In the genomic region with DNA sequence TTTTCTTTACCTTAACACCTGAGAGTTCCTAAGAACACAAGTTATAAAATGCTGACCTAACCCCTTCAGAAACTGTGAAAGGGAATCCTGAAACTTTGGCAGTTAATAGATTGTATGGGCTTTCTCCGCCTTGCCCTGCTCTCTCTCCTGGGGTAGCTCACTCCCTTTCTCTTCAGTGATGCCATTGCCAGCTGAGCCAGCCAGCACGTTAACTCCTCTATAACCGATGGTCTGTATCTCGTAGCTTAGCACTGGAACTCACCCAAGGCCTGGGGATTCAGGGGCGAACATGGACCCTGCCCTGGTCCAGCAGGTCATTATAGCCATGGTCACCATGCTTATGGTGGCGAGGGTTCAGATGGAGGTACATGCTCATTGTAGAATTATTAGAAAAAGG, we compare ENCODE assay signal across 16 cellular contexts. TPM values are rescaled to one million over a fixed set of nuclear protein-coding genes. Genes with fewer than 3 reads are reported as not detected.
DNase-seq lines count a peak whose midpoint lies in the region; ATAC-seq, FAIRE-seq and TF ChIP-seq lines count a peak whose summit lies in the region.
"Had no signal": no experiment of that assay in that cellular context is flagged by ENCODE, and none has a peak within 500 bp of the region (broad histone marks: within the 10 kb centered on the region; RNA-seq: fewer than 3 reads in every experiment).

No MANE protein-coding gene starts in this region.

- no peaks in the 10 kb centered on the region for H3K9me3 ChIP-seq in CD4-positive, alpha-beta T cell (ENCODE audit: control insufficient read depth, low read length)
- H3K9me3 ChIP-seq in HEK293 (ENCODE audit: control insufficient read depth, insufficient read depth, low read depth, low read length) (no peaks in the 10 kb centered on the region), right atrium auricular region (no peaks in the 10 kb centered on the region), psoas muscle (no peaks in the 10 kb centered on the region)

- TF ChIP-seq CTCF in CD4-positive, alpha-beta T cell (IDR thresholded peaks at IDR 0.05), result no peak
- TF ChIP-seq CTCF in HEK293 (tag by site-specific recombination; IDR thresholded peaks at IDR 0.05) (no peak), right atrium auricular region (IDR thresholded peaks at IDR 0.05) (no peak), psoas muscle (IDR thresholded peaks at IDR 0.05) (no peak)

- H3K27me3 Mint-ChIP-seq in CD4-positive, alpha-beta T cell, result no peaks in the 10 kb centered on the region
- H3K27me3 Mint-ChIP-seq: stimulated activated memory B cell treated with anti-CD40 and anti-IgM and Interleukin-4, amounts not matched to agents 10 μg/mL and 1 μg/mL and 100 μg/mL, for 72 hours had no signal

- H3K4me3 Mint-ChIP-seq in CD4-positive, alpha-beta T cell, result no peak overlapping the region
- H3K4me3 Mint-ChIP-seq: activated T-cell treated with anti-CD3 and anti-CD28 coated beads, Interleukin-2, amount 50 U/mL, for 4 hours; stimulated activated memory B cell treated with anti-CD40 and anti-IgM and Interleukin-4, amounts not matched to agents 10 μg/mL and 1 μg/mL and 100 μg/mL, for 72 hours; T-helper 1 cell treated with Interleukin-12 subunit alpha and Interleukin-12 subunit beta and Interleukin-4 antibody, amounts not matched to agents 30 μg/mL and 1 μg/mL, for 36 hours had no signal

- ATAC-seq in CD4-positive, alpha-beta T cell (ENCODE audit: poor library complexity), result no peak
- ATAC-seq in psoas muscle, result no peak
- ATAC-seq: activated T-cell treated with anti-CD3 and anti-CD28 coated beads, Interleukin-2, amount 50 U/mL, for 4 hours; HepG2; stimulated activated memory B cell treated with anti-CD40 and anti-IgM and Interleukin-4, amounts not matched to agents 10 μg/mL and 1 μg/mL and 100 μg/mL, for 72 hours had no signal

- intact Hi-C loops in CD4-positive, alpha-beta T cell (cut with DNase I, micrococcal nuclease), result no loop called here
- intact Hi-C loops in psoas muscle (cut with DNase I), result loop anchor here (5.0 kb wide), 1 partner anchor 41 kb away; a partner anchor contains a TSS

- H3K4me1 ChIP-seq in HEK293 (ENCODE audit: control insufficient read depth, insufficient read depth, low read length) (no peaks in the 10 kb centered on the region), right atrium auricular region (peaks cover 0 to 31% of the 10 kb centered on the region in 2 donors), psoas muscle (peaks cover 37% of the 10 kb centered on the region)

- CTCF ChIA-PET in CD4-positive, alpha-beta T cell (lab: Charles Lee), result no interaction called here
- CTCF ChIA-PET in HEK293 (lab: Yijun Ruan, JAX), result no interaction called here

- POLR2A ChIA-PET in CD4-positive, alpha-beta T cell (lab: Charles Lee), result no interaction called here
- POLR2A ChIA-PET in HEK293 (lab: Yijun Ruan, JAX), result no interaction called here

- WGBS in psoas muscle, 3 donors, result 82 to 91% (median 84%) methylated on average over 6 of the region's 6 CpGs

- H3K27ac ChIP-seq in CD4-positive, alpha-beta T cell (ENCODE audit: low read depth, low read length), result no peak overlapping the region
- no peak overlapping the region for H3K27ac ChIP-seq in HEK293 (ENCODE audit: extremely low read depth, low read depth, low read length)
- peak overlapping the region; percentile 1 to 42 for H3K27ac ChIP-seq in right atrium auricular region
- peak overlapping the region; percentile 81 for H3K27ac ChIP-seq in psoas muscle
- H3K27ac ChIP-seq: C4-2B, RWPE1 had no signal

- H3K9me3 Mint-ChIP-seq in CD4-positive, alpha-beta T cell, result no peaks in the 10 kb centered on the region
- H3K9me3 Mint-ChIP-seq: activated T-cell treated with anti-CD3 and anti-CD28 coated beads, Interleukin-2, amount 50 U/mL, for 4 hours; stimulated activated memory B cell treated with anti-CD40 and anti-IgM and Interleukin-4, amounts not matched to agents 10 μg/mL and 1 μg/mL and 100 μg/mL, for 72 hours; T-helper 1 cell treated with Interleukin-12 subunit alpha and Interleukin-12 subunit beta and Interleukin-4 antibody, amounts not matched to agents 30 μg/mL and 1 μg/mL, for 36 hours had no signal

- H3K27ac Mint-ChIP-seq in CD4-positive, alpha-beta T cell, result peak overlapping the region; percentile 28
- H3K27ac Mint-ChIP-seq: stimulated activated memory B cell treated with anti-CD40 and anti-IgM and Interleukin-4, amounts not matched to agents 10 μg/mL and 1 μg/mL and 100 μg/mL, for 72 hours had no signal

- DNase-seq in CD4-positive, alpha-beta T cell, result no peak
- DNase-seq in right atrium auricular region (ENCODE audit: low spot score), result no peak
- no peak for DNase-seq in psoas muscle
- DNase-seq in RCC 7860 (ENCODE audit: low spot score), result no peak
- no peak for DNase-seq in iPS-NIHi11 (ENCODE audit: low spot score)
- no peak for DNase-seq in HTR-8/SVneo (ENCODE audit: insufficient read length, low spot score)
- DNase-seq: activated CD4-positive, alpha-beta T cell treated with anti-CD3 and anti-CD28 coated beads for 1 hour; activated T-cell treated with anti-CD3 and anti-CD28 coated beads, Interleukin-2, amount 50 U/mL, for 4 hours; hypothalamus; NCI-H2107 had no signal

- peaks cover 91% of the 10 kb centered on the region for H3K36me3 Mint-ChIP-seq in CD4-positive, alpha-beta T cell (ENCODE audit: low read depth)

- H3K36me3 ChIP-seq in HEK293 (ENCODE audit: control insufficient read depth in 2 of 2, insufficient read depth in 1 of 2, low read length in 2 of 2) (peaks cover 10 to 48% of the 10 kb centered on the region in 2 experiments; a peak in 2 of 3 replicates), right atrium auricular region (peaks cover 15% of the 10 kb centered on the region), psoas muscle (ENCODE audit: insufficient read depth in 1 of 2, low read depth in 1 of 2) (peaks cover 0 to 35% of the 10 kb centered on the region in 2 donors)

- FAIRE-seq in RCC 7860 (lab: Jason Lieb, UNC) (no peak), HTR-8/SVneo (lab: Jason Lieb, UNC) (no peak)
- FAIRE-seq: HepG2 had no signal

- H3K4me1 Mint-ChIP-seq in CD4-positive, alpha-beta T cell (ENCODE audit: low read depth), result peaks cover 12% of the 10 kb centered on the region

- no peak overlapping the region for H3K4me3 ChIP-seq in HEK293 (ENCODE audit: low read depth, low read length)
- H3K4me3 ChIP-seq in right atrium auricular region, result no peak overlapping the region
- H3K4me3 ChIP-seq in psoas muscle, result no peak overlapping the region

- no peaks in the 10 kb centered on the region for H3K27me3 ChIP-seq in CD4-positive, alpha-beta T cell (ENCODE audit: control insufficient read depth, insufficient read depth, low read length)
- H3K27me3 ChIP-seq in right atrium auricular region (no peaks in the 10 kb centered on the region), psoas muscle (ENCODE audit: insufficient read depth in 3 of 3, low read length in 2 of 3) (no peaks in the 10 kb centered on the region)

TF ChIP-seq in HEK293, 187 proteins besides CTCF, POLR2A, EP300 and RAD21:
- TF ChIP-seq, protein P1, sequence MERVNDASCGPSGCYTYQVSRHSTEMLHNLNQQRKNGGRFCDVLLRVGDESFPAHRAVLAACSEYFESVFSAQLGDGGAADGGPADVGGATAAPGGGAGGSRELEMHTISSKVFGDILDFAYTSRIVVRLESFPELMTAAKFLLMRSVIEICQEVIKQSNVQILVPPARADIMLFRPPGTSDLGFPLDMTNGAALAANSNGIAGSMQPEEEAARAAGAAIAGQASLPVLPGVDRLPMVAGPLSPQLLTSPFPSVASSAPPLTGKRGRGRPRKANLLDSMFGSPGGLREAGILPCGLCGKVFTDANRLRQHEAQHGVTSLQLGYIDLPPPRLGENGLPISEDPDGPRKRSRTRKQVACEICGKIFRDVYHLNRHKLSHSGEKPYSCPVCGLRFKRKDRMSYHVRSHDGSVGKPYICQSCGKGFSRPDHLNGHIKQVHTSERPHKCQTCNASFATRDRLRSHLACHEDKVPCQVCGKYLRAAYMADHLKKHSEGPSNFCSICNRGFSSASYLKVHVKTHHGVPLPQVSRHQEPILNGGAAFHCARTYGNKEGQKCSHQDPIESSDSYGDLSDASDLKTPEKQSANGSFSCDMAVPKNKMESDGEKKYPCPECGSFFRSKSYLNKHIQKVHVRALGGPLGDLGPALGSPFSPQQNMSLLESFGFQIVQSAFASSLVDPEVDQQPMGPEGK (tag by site-specific recombination; IDR thresholded peaks at IDR 0.05), result no peak
- TF ChIP-seq PRDM1 (tag by site-specific recombination; IDR thresholded peaks at IDR 0.05) (peak; percentile 34; the same call in 1 of the 2 replicates), GLI2 (tag by site-specific recombination; IDR thresholded peaks at IDR 0.05; ENCODE audit: borderline replicate concordance, low read depth) (no peak)

RNA-seq across cellular contexts. Expression of a gene that starts 40.7 kb away (rescaled TPM):
- total RNA-seq in CD4-positive, alpha-beta T cell, result 100 to 1,000 TPM in 1 of 2 experiments, 10 to 100 TPM in 1; 98.1 to 101 TPM
- 10 to 100 TPM; 18.2 to 19.7 TPM for total RNA-seq in right atrium auricular region
- total RNA-seq in psoas muscle, result 10 to 100 TPM; 13.3 to 22.2 (median 20.4) TPM
- 10 to 100 TPM in 1 of 3 donors, 1 to 10 TPM in 2; 6.4 to 21.4 (median 8.5) TPM for polyA plus RNA-seq in psoas muscle

RNA-seq across cellular contexts. Expression of a gene that starts 54.4 kb away (rescaled TPM):
- 10 to 100 TPM; 38.0 to 40.6 TPM for total RNA-seq in CD4-positive, alpha-beta T cell
- total RNA-seq in right atrium auricular region (10 to 100 TPM in 1 of 2 donors, 1 to 10 TPM in 1; 3.1 to 10.4 TPM), psoas muscle (1 to 10 TPM in 3 of 4 donors, under 1 TPM in 1; 0.56 to 3.2 (median 2.8) TPM)
- polyA plus RNA-seq in psoas muscle, result 1 to 10 TPM; 2.2 to 8.8 (median 3.0) TPM

Comparison
In these comparisons a context has a peak if more than half of its experiments do, and no peak if none do; other contexts are left out.
1. H3K27ac ChIP-seq: peak in right atrium auricular region (2 of 2) and psoas muscle (single experiment); none in CD4-positive, alpha-beta T cell (single experiment) and HEK293 (single experiment).
2. RNA of a gene that starts 40.7 kb away (total RNA-seq): 98.1 to 101 TPM in CD4-positive, alpha-beta T cell; 13.3 to 22.2 TPM in psoas muscle and 18.2 to 19.7 TPM in right atrium auricular region; every median in the first group is over 4 times any median in the second.
3. intact Hi-C loops: an anchor here in psoas muscle (5.0 kb wide); none called in CD4-positive, alpha-beta T cell.